Comparison of ENCODE assay signal across 25 cellular contexts in genomic region chr21:35469446-35469845, GRCh38.
"Had no signal": no experiment of that assay in that cellular context is flagged by ENCODE, and none has a peak within 500 bp of the region (broad histone marks: within the 10 kb centered on the region; RNA-seq: fewer than 3 reads in every experiment).

No MANE protein-coding gene starts in this region.

- DNase-seq: activated B cell treated with CpG ODN at 0.5 μM for 24 hours; activated CD4-positive, alpha-beta T cell treated with anti-CD3 and anti-CD28 coated beads for 36 hours; activated CD4-positive, alpha-beta T cell treated with anti-CD3 and anti-CD28 coated beads, Interleukin-2, amount 50 U/mL, for 4 hours; activated CD8-positive, alpha-beta memory T cell treated with anti-CD3 and anti-CD28 coated beads for 24 hours; activated CD8-positive, alpha-beta memory T cell treated with anti-CD3 and anti-CD28 coated beads, Interleukin-2, amount 50 U/mL, for 4 hours; activated naive CD4-positive, alpha-beta T cell; activated T-cell treated with anti-CD3 and anti-CD28 coated beads, Interleukin-2, amount 50 U/mL, for 24 hours; amniotic stem cell; body of pancreas; effector CD8-positive, alpha-beta T cell; gastrocnemius medialis; hippocampal formation; left ventricle myocardium superior; mammary epithelial cell; midbrain; stimulated activated CD4-positive, alpha-beta T cell treated with anti-CD3 and anti-CD28 coated beads, Interleukin-2, amount 100 ng/mL, for 24 hours; stomach; T1000; transverse colon had no signal

- H3K4me1 ChIP-seq: body of pancreas, gastrocnemius medialis, parathyroid adenoma, transverse colon had no signal

- H3K4me3 ChIP-seq: body of pancreas, cardiac muscle cell, gastrocnemius medialis, skin epidermis, stomach, transverse colon had no signal

- H3K27me3 ChIP-seq: body of pancreas, gastrocnemius medialis, neutrophil, stomach, transverse colon had no signal

- H3K9ac ChIP-seq: parathyroid adenoma had no signal

- H3K9me3 ChIP-seq: body of pancreas, gastrocnemius medialis, neutrophil, stomach, transverse colon had no signal

- H2AFZ ChIP-seq: parathyroid adenoma had no signal

- H3K36me3 ChIP-seq: cardiac muscle cell, gastrocnemius medialis, neutrophil, stomach, transverse colon had no signal

- H3K27ac ChIP-seq: body of pancreas, cardiac muscle cell, gastrocnemius medialis, neutrophil, parathyroid adenoma, stomach, transverse colon had no signal

- ATAC-seq: activated CD4-positive, alpha-beta T cell treated with anti-CD3 and anti-CD28 coated beads for 36 hours; activated T-helper 17 cell treated with anti-CD3 and anti-CD28 coated beads, Interleukin-2, amount 50 U/mL, for 72 hours; body of pancreas; gastrocnemius medialis; left ventricle myocardium superior; stimulated activated memory B cell treated with anti-CD40 and anti-IgM and Interleukin-4, amounts not matched to agents 10 μg/mL and 1 μg/mL and 100 μg/mL, for 72 hours had no signal

- H3K79me2 ChIP-seq: parathyroid adenoma had no signal
